1 cellular context compared by ENCODE assay signal in the genomic region with DNA sequence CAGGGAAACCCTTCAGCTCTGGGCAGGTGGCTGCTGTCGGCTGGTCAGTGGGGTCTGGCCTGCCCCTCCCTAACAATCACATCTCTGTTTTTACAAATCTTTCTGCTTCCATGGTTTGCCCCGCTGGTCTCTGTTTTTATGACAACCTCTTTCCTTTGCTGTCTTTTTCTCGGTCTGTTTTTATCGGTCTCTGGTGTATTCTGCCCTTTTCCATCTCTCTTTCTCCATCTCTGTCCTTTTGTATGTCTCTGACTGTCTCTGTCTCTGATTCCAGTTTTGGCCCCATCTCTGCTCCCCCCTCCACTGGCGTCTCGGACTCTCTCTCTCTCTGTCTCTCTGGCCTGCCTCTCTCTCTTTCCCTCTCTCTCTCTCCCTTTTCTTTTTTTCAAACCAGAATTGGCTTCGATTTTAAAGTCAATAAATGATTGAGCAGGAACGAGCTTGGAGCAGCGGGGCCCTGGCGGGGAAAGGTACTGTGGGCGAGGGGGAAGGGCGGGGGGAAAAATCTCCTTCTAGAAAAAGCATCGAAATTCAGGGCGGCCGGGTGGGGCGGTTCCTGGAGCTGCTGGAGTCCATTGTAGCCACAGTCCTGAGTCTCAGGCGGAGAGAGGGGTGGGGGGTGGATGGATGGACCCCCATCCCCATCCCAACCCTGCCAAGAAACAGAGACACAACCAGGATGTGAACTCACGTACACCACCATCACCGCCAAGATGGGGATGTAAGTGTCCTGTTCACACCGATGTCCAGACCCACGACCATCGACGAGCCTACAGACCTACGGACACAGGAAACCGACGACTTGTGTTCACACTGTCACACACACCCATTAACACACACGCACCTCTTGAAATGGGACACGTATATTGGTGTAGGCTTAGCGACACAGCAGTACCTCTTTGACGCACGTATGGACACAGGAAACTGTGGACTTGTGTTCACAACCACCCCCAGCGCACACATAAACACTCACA.
A peak's percentile ranks its signal among the peaks of the same experiment; 100 is the strongest.
TF ChIP-seq lines count a peak whose summit lies in the region.

No MANE protein-coding gene starts in this region.

TF ChIP-seq in HepG2, 621 proteins besides CTCF, POLR2A, EP300 and RAD21:
- TF ChIP-seq ZNF512B (CRISPR knock-in tag; IDR thresholded peaks at IDR 0.05; ENCODE audit: borderline replicate concordance) (no peak), ZNF841 (CRISPR knock-in tag; IDR thresholded peaks at IDR 0.05; ENCODE audit: borderline replicate concordance) (no peak), ZNF572 (CRISPR knock-in tag; IDR thresholded peaks at IDR 0.05) (no peak), ZBTB38 (CRISPR knock-in tag; IDR thresholded peaks at IDR 0.05) (0 out of 2 replicates have a peak, but pooled peaks have one; percentile 22), ZNF556 (CRISPR knock-in tag; IDR thresholded peaks at IDR 0.05; ENCODE audit: borderline replicate concordance) (no peak), BRF2 (CRISPR knock-in tag; IDR thresholded peaks at IDR 0.05) (no peak)
